ENCODE assay signal across 24 cellular contexts in the genomic region with DNA sequence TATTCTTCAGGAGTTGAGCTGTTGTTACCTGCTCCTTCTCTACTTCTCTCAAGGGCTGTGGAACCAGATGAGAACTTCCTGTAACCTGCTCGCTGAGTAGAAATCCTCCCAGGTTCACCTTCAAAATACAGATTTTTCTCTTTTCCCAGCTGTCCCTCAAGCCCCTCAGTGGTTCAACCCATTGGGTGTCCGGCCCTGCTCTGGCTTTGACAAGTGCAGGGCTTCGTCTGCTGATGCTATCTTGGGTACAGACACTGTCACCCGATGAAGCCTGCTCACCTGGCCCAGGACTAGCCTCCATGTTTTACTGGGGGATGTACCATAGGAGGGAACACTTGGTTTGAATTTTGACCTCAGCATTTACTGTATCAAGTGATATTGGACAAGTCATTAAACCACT.
"Had no signal": no experiment of that assay in that cellular context is flagged by ENCODE, and none has a peak within 500 bp of the region (broad histone marks: within the 10 kb centered on the region; RNA-seq: fewer than 3 reads in every experiment).

No MANE protein-coding gene starts in this region.

- H3K4me3 ChIP-seq: stomach, suprapubic skin, testis, thoracic aorta, thyroid gland, tibial artery, tibial nerve, transverse colon, upper lobe of left lung, upper lobe of right lung, uterus, vagina had no signal

- H3K27me3 ChIP-seq: stomach, suprapubic skin, testis, thyroid gland, tibial artery, tibial nerve, transverse colon, upper lobe of left lung, upper lobe of right lung, uterus, vagina had no signal

- H3K27ac ChIP-seq: stomach, suprapubic skin, testis, thoracic aorta, thyroid gland, tibial artery, tibial nerve, transverse colon, upper lobe of left lung, upper lobe of right lung, uterus, vagina had no signal

- DNase-seq: stimulated activated CD4-positive, alpha-beta T cell treated with anti-CD3 and anti-CD28 coated beads, Interleukin-2, amount 100 ng/mL, for 48 hours; stimulated activated CD4-positive, alpha-beta T cell treated with anti-CD3 and anti-CD28 coated beads, Interleukin-4, amount 100 ng/mL, for 1 hour; stimulated activated CD4-positive, alpha-beta T cell treated with anti-CD3 and anti-CD28 coated beads, Interleukin-4, amount 100 ng/mL, for 24 hours; stimulated activated CD4-positive, alpha-beta T cell treated with anti-CD3 and anti-CD28 coated beads, Interleukin-4, amount 100 ng/mL, for 4 hours; stimulated activated CD8-positive, alpha-beta memory T cell treated with anti-CD3 and anti-CD28 coated beads, Interleukin-4, amount 100 ng/mL, for 48 hours; stimulated activated naive B cell treated with anti-CD40 and anti-IgM and Interleukin-4, amounts not matched to agents 10 μg/mL and 1 μg/mL and 100 μg/mL, for 72 hours; stimulated activated naive CD4-positive, alpha-beta T cell; stimulated activated naive CD4-positive, alpha-beta T cell treated with Interleukin-2 at 50 U/mL for 16 hours; stimulated activated naive CD8-positive, alpha-beta T cell treated with anti-CD3 and anti-CD28 coated beads, Interleukin-15, amount 100 ng/mL, for 72 hours; stimulated activated naive CD8-positive, alpha-beta T cell treated with anti-CD3 and anti-CD28 coated beads, Interleukin-15, Interleukin-2, amounts not matched to agents 100 U/mL and 50 U/mL, for 24 hours; stomach; substantia nigra; testis; thyroid gland; tibial artery; transverse colon; trophoblast cell; upper lobe of left lung; upper lobe of right lung; uterus had no signal

- H3K4me1 ChIP-seq: stomach, suprapubic skin, testis, thyroid gland, tibial artery, tibial nerve, transverse colon, upper lobe of left lung, upper lobe of right lung, uterus, vagina had no signal

- H3K36me3 ChIP-seq: stomach, suprapubic skin, thoracic aorta, thyroid gland, tibial artery, tibial nerve, transverse colon, upper lobe of left lung, upper lobe of right lung, uterus, vagina had no signal

- H3K9me3 ChIP-seq: suprapubic skin, testis, thoracic aorta, thyroid gland, tibial artery, tibial nerve, transverse colon, upper lobe of left lung, upper lobe of right lung, uterus, vagina had no signal
